In the genomic region with DNA sequence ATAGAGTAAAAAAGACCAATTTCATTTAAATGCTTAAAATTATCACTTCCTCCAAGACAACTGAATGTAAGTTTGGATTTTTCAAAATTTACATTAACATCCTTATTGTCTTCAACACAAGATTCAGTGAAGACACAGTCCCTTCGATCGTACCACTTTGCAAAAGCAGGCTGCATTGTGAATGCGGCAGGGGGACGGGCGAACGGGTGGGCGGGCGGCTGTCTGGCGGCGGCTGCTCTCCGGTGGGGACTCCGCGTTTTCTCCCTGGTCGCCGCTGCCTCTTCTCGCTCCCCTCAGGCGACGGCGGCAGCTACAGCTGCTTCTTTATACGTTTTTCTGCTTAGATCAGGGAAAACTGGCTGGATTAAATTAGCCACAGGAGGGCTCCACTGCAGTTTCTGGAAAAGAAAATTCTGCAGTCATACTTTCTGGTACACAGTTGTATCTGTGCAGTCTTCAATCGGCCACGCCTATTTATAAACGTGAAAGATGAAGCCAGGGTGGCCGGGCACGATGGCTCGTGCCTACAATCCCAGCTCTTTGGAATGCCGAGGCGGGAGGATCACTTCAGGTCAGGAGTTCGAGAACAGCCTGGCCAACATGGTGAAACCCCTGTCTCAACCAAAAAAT, we compare ENCODE assay signal across 9 cellular contexts. TPM values are rescaled to one million over a fixed set of nuclear protein-coding genes. Genes with fewer than 3 reads are reported as not detected.
DNase-seq lines count a peak whose midpoint lies in the region; ATAC-seq and FAIRE-seq lines count a peak whose summit lies in the region.
"Had no signal": no experiment of that assay in that cellular context is flagged by ENCODE, and none has a peak within 500 bp of the region (broad histone marks: within the 10 kb centered on the region; RNA-seq: fewer than 3 reads in every experiment).

No MANE protein-coding gene starts in this region.

- peaks cover 36% of the 10 kb centered on the region for H3K27me3 Mint-ChIP-seq in activated CD8-positive, alpha-beta memory T cell treated with anti-CD3 and anti-CD28 coated beads, Interleukin-2, amount 10 ng/mL, durations not matched to agents 7 days and 5 days
- peaks cover 40 to 77% (median 65%) of the 10 kb centered on the region in 5 donors for H3K27me3 Mint-ChIP-seq in naive thymus-derived CD4-positive, alpha-beta T cell

- H3K4me3 Mint-ChIP-seq in activated CD8-positive, alpha-beta memory T cell treated with anti-CD3 and anti-CD28 coated beads, Interleukin-2, amount 10 ng/mL, durations not matched to agents 7 days and 5 days, result no peak overlapping the region
- H3K4me3 Mint-ChIP-seq in naive thymus-derived CD4-positive, alpha-beta T cell, result peak overlapping the region in 8 of 10 donors; percentile 29 to 73 (median 55)

- no peak overlapping the region for H3K27ac Mint-ChIP-seq in activated CD8-positive, alpha-beta memory T cell treated with anti-CD3 and anti-CD28 coated beads, Interleukin-2, amount 10 ng/mL, durations not matched to agents 7 days and 5 days
- no peak overlapping the region for H3K27ac Mint-ChIP-seq in naive thymus-derived CD4-positive, alpha-beta T cell

- H3K9me3 ChIP-seq in naive thymus-derived CD4-positive, alpha-beta T cell (ENCODE audit: control insufficient read depth in 2 of 3, low read length in 3 of 3), result no peaks in the 10 kb centered on the region

- peaks cover 9% of the 10 kb centered on the region for H3K4me1 Mint-ChIP-seq in activated CD8-positive, alpha-beta memory T cell treated with anti-CD3 and anti-CD28 coated beads, Interleukin-2, amount 10 ng/mL, durations not matched to agents 7 days and 5 days
- H3K4me1 Mint-ChIP-seq in naive thymus-derived CD4-positive, alpha-beta T cell, result peaks cover 5 to 11% (median 9%) of the 10 kb centered on the region in 7 donors

- ATAC-seq in activated CD8-positive, alpha-beta memory T cell treated with anti-CD3 and anti-CD28 coated beads, Interleukin-2, amount 10 ng/mL, durations not matched to agents 7 days and 5 days, result peak; percentile 36
- ATAC-seq in naive thymus-derived CD4-positive, alpha-beta T cell, result peak; percentile 38
- no peak for ATAC-seq in GM21423 (IDR thresholded peaks at IDR 0.05; ENCODE audit: unreplicated experiment)

- H3K4me3 ChIP-seq in naive thymus-derived CD4-positive, alpha-beta T cell (ENCODE audit: low read length), result no peak overlapping the region

- no peak overlapping the region for H3K27ac ChIP-seq in naive thymus-derived CD4-positive, alpha-beta T cell (ENCODE audit: low read depth, low read length)

- H3K9me3 Mint-ChIP-seq in activated CD8-positive, alpha-beta memory T cell treated with anti-CD3 and anti-CD28 coated beads, Interleukin-2, amount 10 ng/mL, durations not matched to agents 7 days and 5 days (ENCODE audit: low read depth), result no peaks in the 10 kb centered on the region
- peaks cover 0 to 3% (median 0%) of the 10 kb centered on the region in 11 donors for H3K9me3 Mint-ChIP-seq in naive thymus-derived CD4-positive, alpha-beta T cell

- POLR2A ChIA-PET in naive thymus-derived CD4-positive, alpha-beta T cell (lab: Charles Lee), result no interaction called here

- no peaks in the 10 kb centered on the region for H3K36me3 Mint-ChIP-seq in activated CD8-positive, alpha-beta memory T cell treated with anti-CD3 and anti-CD28 coated beads, Interleukin-2, amount 10 ng/mL, durations not matched to agents 7 days and 5 days
- H3K36me3 Mint-ChIP-seq in naive thymus-derived CD4-positive, alpha-beta T cell, result no peaks in the 10 kb centered on the region

- FAIRE-seq in urothelium cell line (lab: Jason Lieb, UNC), result no peak
- FAIRE-seq: frontal cortex had no signal

- intact Hi-C loops in naive thymus-derived CD4-positive, alpha-beta T cell (cut with micrococcal nuclease), result loop anchor here in 1 of 2 donors (1.0 kb wide), 1 partner anchor 178 kb away; no protein-coding TSS in a partner anchor

- DNase-seq in stimulated activated CD4-positive, alpha-beta T cell treated with anti-CD3 and anti-CD28 coated beads, Interleukin-12 subunit alpha, Interleukin-12 subunit beta, amount 100 ng/mL, for 4 hours, result peak; percentile 8
- DNase-seq in stimulated activated CD4-positive, alpha-beta T cell treated with anti-CD3 and anti-CD28 coated beads, Interleukin-4, amount 100 ng/mL, for 24 hours, result no peak
- DNase-seq in NCI-H2227 treated with DMSO at 0.1 percent for 48 hours (lab: John Stamatoyannopoulos, UW) (peak; percentile 84), fibroblast of gingiva (ENCODE audit: low read depth) (peak; percentile 53), urothelium cell line (ENCODE audit: low spot score) (peak; percentile 73)
- DNase-seq in activated CD8-positive, alpha-beta memory T cell treated with anti-CD3 and anti-CD28 coated beads, Interleukin-2, amount 10 ng/mL, durations not matched to agents 7 days and 5 days, result no peak
- DNase-seq in naive thymus-derived CD4-positive, alpha-beta T cell, result no peak

- H3K27me3 ChIP-seq in naive thymus-derived CD4-positive, alpha-beta T cell (ENCODE audit: control insufficient read depth in 2 of 2, insufficient read depth in 2 of 2, low read length in 2 of 2), result peaks cover 0 to 16% of the 10 kb centered on the region in 2 donors

- no peaks in the 10 kb centered on the region for H3K36me3 ChIP-seq in naive thymus-derived CD4-positive, alpha-beta T cell (ENCODE audit: control insufficient read depth in 2 of 3, insufficient read depth in 3 of 3, low read length in 3 of 3)

- CTCF ChIA-PET in activated CD8-positive, alpha-beta memory T cell treated with anti-CD3 and anti-CD28 coated beads, Interleukin-2, amount 10 ng/mL, durations not matched to agents 7 days and 5 days (lab: Charles Lee), result interaction anchor here (1.0 kb wide), 1 partner anchor 17 kb away, joined by 3 read pairs; no protein-coding TSS in a partner anchor
- CTCF ChIA-PET in naive thymus-derived CD4-positive, alpha-beta T cell (lab: Charles Lee), result no interaction called here

- no peaks in the 10 kb centered on the region for H3K4me1 ChIP-seq in naive thymus-derived CD4-positive, alpha-beta T cell (ENCODE audit: control insufficient read depth in 2 of 2, insufficient read depth in 2 of 2, low read length in 2 of 2)

RNA-seq across cellular contexts. Expression of gene HPF1, which starts 33.9 kb away (rescaled TPM):
- 10 to 100 TPM; 14.1 to 18.3 TPM for total RNA-seq in activated CD8-positive, alpha-beta memory T cell treated with anti-CD3 and anti-CD28 coated beads, Interleukin-2, amount 10 ng/mL, durations not matched to agents 7 days and 5 days
- 10 to 100 TPM in 4 of 5 experiments, 1 to 10 TPM in 1; 9.9 to 23.5 (median 13.8) TPM for total RNA-seq in naive thymus-derived CD4-positive, alpha-beta T cell
- 10 to 100 TPM; 21.0 to 41.6 TPM for polyA plus RNA-seq in naive thymus-derived CD4-positive, alpha-beta T cell

Comparison
In these comparisons a context has a peak if more than half of its experiments do, and no peak if none do; other contexts are left out.
1. DNase-seq: peak in stimulated activated CD4-positive, alpha-beta T cell treated with anti-CD3 and anti-CD28 coated beads, Interleukin-12 subunit alpha, Interleukin-12 subunit beta, amount 100 ng/mL, for 4 hours (single experiment), NCI-H2227 treated with DMSO at 0.1 percent for 48 hours (single experiment), fibroblast of gingiva (single experiment) and urothelium cell line (single experiment); none in stimulated activated CD4-positive, alpha-beta T cell treated with anti-CD3 and anti-CD28 coated beads, Interleukin-4, amount 100 ng/mL, for 24 hours (single experiment), activated CD8-positive, alpha-beta memory T cell treated with anti-CD3 and anti-CD28 coated beads, Interleukin-2, amount 10 ng/mL, durations not matched to agents 7 days and 5 days (single experiment) and naive thymus-derived CD4-positive, alpha-beta T cell (0 of 9).